11 cellular contexts compared by ENCODE assay signal in genomic region chr3:127406309-127407025, GRCh38.
A peak's percentile ranks its signal among the peaks of the same experiment; 100 is the strongest.
DNase-seq lines count a peak whose midpoint lies in the region; ATAC-seq and TF ChIP-seq lines count a peak whose summit lies in the region.
"Had no signal": no experiment of that assay in that cellular context is flagged by ENCODE, and none has a peak within 500 bp of the region (broad histone marks: within the 10 kb centered on the region; RNA-seq: fewer than 3 reads in every experiment).

No MANE protein-coding gene starts in this region.

- no peak for TF ChIP-seq POLR2A in spleen (IDR thresholded peaks at IDR 0.05)

- H3K27ac ChIP-seq in spleen = no peak overlapping the region
- H3K27ac ChIP-seq: C4-2B, coronary artery, suprapubic skin had no signal

- H3K36me3 Mint-ChIP-seq in activated CD4-positive, alpha-beta T cell treated with anti-CD3 and anti-CD28 coated beads for 36 hours (ENCODE audit: low read depth) = no peaks in the 10 kb centered on the region

- no peak for TF ChIP-seq RAD21 in Ishikawa (IDR thresholded peaks at IDR 0.05; ENCODE audit: low read depth)

- POLR2A ChIA-PET in activated CD4-positive, alpha-beta T cell treated with anti-CD3 and anti-CD28 coated beads for 36 hours (lab: Charles Lee) = no interaction called here

- no peak overlapping the region for H3K4me3 Mint-ChIP-seq in activated CD4-positive, alpha-beta T cell treated with anti-CD3 and anti-CD28 coated beads for 36 hours

- H3K27me3 Mint-ChIP-seq in activated CD4-positive, alpha-beta T cell treated with anti-CD3 and anti-CD28 coated beads for 36 hours = peaks cover 13% of the 10 kb centered on the region

- no peak overlapping the region for H3K27ac Mint-ChIP-seq in activated CD4-positive, alpha-beta T cell treated with anti-CD3 and anti-CD28 coated beads for 36 hours

- H3K9me3 ChIP-seq in spleen = no peaks in the 10 kb centered on the region
- H3K9me3 ChIP-seq: suprapubic skin had no signal

- DNase-seq in activated CD4-positive, alpha-beta T cell treated with anti-CD3 and anti-CD28 coated beads for 36 hours = peak; percentile 56
- no peak for DNase-seq in activated CD4-positive, alpha-beta T cell treated with anti-CD3 and anti-CD28 coated beads, Interleukin-2, amount 50 U/mL, for 4 hours
- DNase-seq in cardiac fibroblast (ENCODE audit: low read depth in 2 of 2) (peak in 1 of 2 donors; percentile 18), spleen (peak; percentile 17)

- H3K9me3 Mint-ChIP-seq in activated CD4-positive, alpha-beta T cell treated with anti-CD3 and anti-CD28 coated beads for 36 hours (ENCODE audit: low read depth) = no peaks in the 10 kb centered on the region

- peaks cover 0 to 64% (median 0%) of the 10 kb centered on the region in 7 donors for H3K27me3 ChIP-seq in spleen (replicated peaks in 1 of 7)

- ATAC-seq in activated CD4-positive, alpha-beta T cell treated with anti-CD3 and anti-CD28 coated beads for 36 hours = peak; percentile 74
- ATAC-seq in GM21423 (IDR thresholded peaks at IDR 0.05; ENCODE audit: unreplicated experiment) (no peak), GM18907 (IDR thresholded peaks at IDR 0.05; ENCODE audit: unreplicated experiment) (no peak), HG03354 (IDR thresholded peaks at IDR 0.05; ENCODE audit: poor library complexity, severe bottlenecking, unreplicated experiment) (no peak)

- H3K4me1 ChIP-seq in spleen = no peaks in the 10 kb centered on the region
- H3K4me1 ChIP-seq: suprapubic skin had no signal

- H3K4me1 Mint-ChIP-seq in activated CD4-positive, alpha-beta T cell treated with anti-CD3 and anti-CD28 coated beads for 36 hours = no peaks in the 10 kb centered on the region

- no peaks in the 10 kb centered on the region for H3K36me3 ChIP-seq in spleen
- H3K36me3 ChIP-seq: suprapubic skin had no signal

- intact Hi-C loops in activated CD4-positive, alpha-beta T cell treated with anti-CD3 and anti-CD28 coated beads for 36 hours (cut with DNase I, micrococcal nuclease) = loop anchor here in 1 of 2 experiments (10.0 kb wide), 1 partner anchor 138 kb away; no protein-coding TSS in a partner anchor
- intact Hi-C loops in spleen (cut with DNase I; ENCODE audit: low total_unique reads) = no loop called here

- no peak overlapping the region for H3K4me3 ChIP-seq in cardiac fibroblast (replicated peaks in 1 of 2; ENCODE audit: low read depth in 2 of 2, low read length in 2 of 2)
- H3K4me3 ChIP-seq in spleen = no peak overlapping the region
- H3K4me3 ChIP-seq: coronary artery, suprapubic skin had no signal

- CTCF ChIA-PET in activated CD4-positive, alpha-beta T cell treated with anti-CD3 and anti-CD28 coated beads for 36 hours (lab: Charles Lee) = interaction anchor here (0.6 to 1.4 kb wide), 3 partner anchors 137 to 169 kb away, joined by 3 to 5 read pairs (median 3); no protein-coding TSS in a partner anchor

- TF ChIP-seq EP300 in Ishikawa (IDR thresholded peaks at IDR 0.05; ENCODE audit: borderline replicate concordance) = no peak

- 62 to 80% (median 76%) methylated on average over 12 to 14 of the region's 14 CpGs for WGBS in spleen, 5 donors

- peak; percentile 18 for TF ChIP-seq CTCF in cardiac fibroblast (IDR thresholded peaks at IDR 0.05; ENCODE audit: low read depth, low read length)
- TF ChIP-seq CTCF in spleen (IDR thresholded peaks at IDR 0.05 in 8 of 11, conservative IDR thresholded peaks at IDR 0.05 in 3 of 11) = no peak

TF ChIP-seq in Ishikawa, 13 proteins besides CTCF, POLR2A, EP300 and RAD21:
- peak; percentile 83 for TF ChIP-seq USF1 (IDR thresholded peaks at IDR 0.05)
- TF ChIP-seq, protein P1, sequence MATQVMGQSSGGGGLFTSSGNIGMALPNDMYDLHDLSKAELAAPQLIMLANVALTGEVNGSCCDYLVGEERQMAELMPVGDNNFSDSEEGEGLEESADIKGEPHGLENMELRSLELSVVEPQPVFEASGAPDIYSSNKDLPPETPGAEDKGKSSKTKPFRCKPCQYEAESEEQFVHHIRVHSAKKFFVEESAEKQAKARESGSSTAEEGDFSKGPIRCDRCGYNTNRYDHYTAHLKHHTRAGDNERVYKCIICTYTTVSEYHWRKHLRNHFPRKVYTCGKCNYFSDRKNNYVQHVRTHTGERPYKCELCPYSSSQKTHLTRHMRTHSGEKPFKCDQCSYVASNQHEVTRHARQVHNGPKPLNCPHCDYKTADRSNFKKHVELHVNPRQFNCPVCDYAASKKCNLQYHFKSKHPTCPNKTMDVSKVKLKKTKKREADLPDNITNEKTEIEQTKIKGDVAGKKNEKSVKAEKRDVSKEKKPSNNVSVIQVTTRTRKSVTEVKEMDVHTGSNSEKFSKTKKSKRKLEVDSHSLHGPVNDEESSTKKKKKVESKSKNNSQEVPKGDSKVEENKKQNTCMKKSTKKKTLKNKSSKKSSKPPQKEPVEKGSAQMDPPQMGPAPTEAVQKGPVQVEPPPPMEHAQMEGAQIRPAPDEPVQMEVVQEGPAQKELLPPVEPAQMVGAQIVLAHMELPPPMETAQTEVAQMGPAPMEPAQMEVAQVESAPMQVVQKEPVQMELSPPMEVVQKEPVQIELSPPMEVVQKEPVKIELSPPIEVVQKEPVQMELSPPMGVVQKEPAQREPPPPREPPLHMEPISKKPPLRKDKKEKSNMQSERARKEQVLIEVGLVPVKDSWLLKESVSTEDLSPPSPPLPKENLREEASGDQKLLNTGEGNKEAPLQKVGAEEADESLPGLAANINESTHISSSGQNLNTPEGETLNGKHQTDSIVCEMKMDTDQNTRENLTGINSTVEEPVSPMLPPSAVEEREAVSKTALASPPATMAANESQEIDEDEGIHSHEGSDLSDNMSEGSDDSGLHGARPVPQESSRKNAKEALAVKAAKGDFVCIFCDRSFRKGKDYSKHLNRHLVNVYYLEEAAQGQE (IDR thresholded peaks at IDR 0.05; ENCODE audit: low read depth) = no peak

Comparison
In these comparisons a context has a peak if more than half of its experiments do, and no peak if none do; other contexts are left out.
1. DNase-seq: peak in activated CD4-positive, alpha-beta T cell treated with anti-CD3 and anti-CD28 coated beads for 36 hours (single experiment) and spleen (single experiment); none in activated CD4-positive, alpha-beta T cell treated with anti-CD3 and anti-CD28 coated beads, Interleukin-2, amount 50 U/mL, for 4 hours (0 of 2).